ENCODE assay signal across 8 cellular contexts in genomic region chr12:121872546-121873223, GRCh38. TPM values are rescaled to one million over a fixed set of nuclear protein-coding genes. Genes with fewer than 3 reads are reported as not detected.
DNase-seq lines count a peak whose midpoint lies in the region; ATAC-seq, FAIRE-seq and TF ChIP-seq lines count a peak whose summit lies in the region.

No MANE protein-coding gene starts in this region.

- H3K36me3 ChIP-seq in ACC112 (ENCODE audit: insufficient read depth, low read length) (no peaks in the 10 kb centered on the region), keratinocyte (ENCODE audit: control insufficient read depth in 2 of 2, extremely low read depth in 1 of 2, insufficient read depth in 2 of 2, low read length in 2 of 2) (no peaks in the 10 kb centered on the region)

- dilution Hi-C loops in keratinocyte (cut with MboI; ENCODE audit: extremely low pct_ligation_motif_present, low sequenced_read_pairs) = no loop called here

- H3K9ac ChIP-seq in keratinocyte (ENCODE audit: control insufficient read depth, extremely low read depth, insufficient read depth, low read length) = no peak overlapping the region

- no peak overlapping the region for H3K4me2 ChIP-seq in keratinocyte (ENCODE audit: control insufficient read depth, extremely low read depth, insufficient read depth, low read depth, low read length)

- peak; percentile 73 for FAIRE-seq in keratinocyte (lab: Jason Lieb, UNC)

- no peak for ATAC-seq in GM21367 (IDR thresholded peaks at IDR 0.05; ENCODE audit: unreplicated experiment)
- no peak for ATAC-seq in HG03159 (IDR thresholded peaks at IDR 0.05; ENCODE audit: unreplicated experiment)

- H3K27ac ChIP-seq in ACC112 (ENCODE audit: low read depth, low read length) (peak overlapping the region; percentile 30), keratinocyte (ENCODE audit: control insufficient read depth, insufficient read depth, low read length) (no peak overlapping the region)

- H3K79me2 ChIP-seq in ACC112 (ENCODE audit: control insufficient read depth, insufficient read depth, low read length, unreplicated experiment) = no peaks in the 10 kb centered on the region
- H3K79me2 ChIP-seq in keratinocyte (ENCODE audit: control insufficient read depth, insufficient read depth, low read length) = no peaks in the 10 kb centered on the region

- H3K27me3 ChIP-seq in ACC112 (ENCODE audit: insufficient read depth, low read length) (no peaks in the 10 kb centered on the region), keratinocyte (ENCODE audit: control insufficient read depth, extremely low read depth, insufficient read depth, low read length) (no peaks in the 10 kb centered on the region)

- H3K9me3 ChIP-seq in keratinocyte (ENCODE audit: control insufficient read depth, low read depth, low read length) = no peaks in the 10 kb centered on the region

- no peaks in the 10 kb centered on the region for H3K9me1 ChIP-seq in keratinocyte (ENCODE audit: control insufficient read depth, extremely low read depth, insufficient read depth, low read length)

- DNase-seq in HCEC 1CT (peak; percentile 98), amygdala (lab: John Stamatoyannopoulos, UW) (peak in 33 of 56 donors; percentile 2 to 77 (median 24)), keratinocyte (ENCODE audit: low read depth, low spot score) (no peak), T-helper 9 cell (no peak), NCI-H128 (lab: John Stamatoyannopoulos, UW; ENCODE audit: unreplicated experiment) (no peak)

- H2AFZ ChIP-seq in ACC112 (ENCODE audit: low read length, unreplicated experiment) (peak overlapping the region; percentile 29), keratinocyte (ENCODE audit: control insufficient read depth, low read length) (peak overlapping the region; percentile 37)

- H3K4me1 ChIP-seq in ACC112 (ENCODE audit: control insufficient read depth, insufficient read depth, low read length, unreplicated experiment) = peaks cover 14% of the 10 kb centered on the region
- H3K4me1 ChIP-seq in keratinocyte (ENCODE audit: control insufficient read depth, extremely low read depth, insufficient read depth, low read length) = peaks cover 7% of the 10 kb centered on the region

- H4K20me1 ChIP-seq in keratinocyte (ENCODE audit: control insufficient read depth, extremely low read depth, insufficient read depth, low read length) = no peaks in the 10 kb centered on the region

- TF ChIP-seq CTCF in keratinocyte (optimal IDR thresholded peaks at IDR 0.05 in 1 of 3, IDR thresholded peaks at IDR 0.05 in 1 of 3, conservative IDR thresholded peaks at IDR 0.05 in 1 of 3; ENCODE audit: extremely low read depth in 1 of 3, insufficient read depth in 2 of 3, low read length in 3 of 3) = no peak

- H3K4me3 ChIP-seq in ACC112 (ENCODE audit: low read depth, low read length) (no peak overlapping the region), keratinocyte (ENCODE audit: control insufficient read depth in 2 of 3, extremely low read depth in 1 of 3, insufficient read depth in 2 of 3, low read depth in 1 of 3, low read length in 3 of 3) (no peak overlapping the region)

RNA-seq across cellular contexts. Expression of gene HPD, which starts 14.0 kb away (rescaled TPM):
- not detected in 3 replicates for polyA plus RNA-seq in keratinocyte
- not detected for polyA plus RNA-seq in keratinocyte (2011; ENCODE audit: low read depth)
- not detected in 2 replicates for polyA plus RNA-seq in keratinocyte (2011; cell fraction: cytosol; rRNA removed)
- polyA plus RNA-seq in keratinocyte (2011; cell fraction: nucleus; rRNA removed) = not detected in 2 replicates
- not detected in 2 replicates for polyA plus RNA-seq in keratinocyte (2012; ENCODE audit: low replicate concordance)
- polyA minus RNA-seq in keratinocyte = not detected in 3 replicates
- not detected for polyA minus RNA-seq in keratinocyte (2011; cell fraction: cytosol; rRNA and poly(A)+ RNA removed)
- polyA minus RNA-seq in keratinocyte (2011; cell fraction: nucleus; rRNA and poly(A)+ RNA removed) = not detected in 2 replicates

RNA-seq across cellular contexts. Expression of gene PSMD9, which starts 15.9 kb away (rescaled TPM):
- polyA plus RNA-seq in keratinocyte = 84.8 to 95.4 TPM (median 90.5 TPM) in 3 replicates
- polyA plus RNA-seq in keratinocyte (2011; ENCODE audit: low read depth) = 56.7 TPM
- 48.4 and 89.7 TPM in 2 replicates for polyA plus RNA-seq in keratinocyte (2011; cell fraction: cytosol; rRNA removed)
- polyA plus RNA-seq in keratinocyte (2011; cell fraction: nucleus; rRNA removed) = 43.2 and 46.3 TPM in 2 replicates
- polyA plus RNA-seq in keratinocyte (2012; ENCODE audit: low replicate concordance) = 56.6 and 118 TPM in 2 replicates
- polyA minus RNA-seq in keratinocyte = 26.1 to 49.7 TPM (median 35.2 TPM) in 3 replicates
- polyA minus RNA-seq in keratinocyte (2011; cell fraction: cytosol; rRNA and poly(A)+ RNA removed) = 85.6 TPM
- polyA minus RNA-seq in keratinocyte (2011; cell fraction: nucleus; rRNA and poly(A)+ RNA removed) = 21.6 and 22.6 TPM in 2 replicates

RNA-seq across cellular contexts. Expression of gene CFAP251, which starts 45.7 kb away (rescaled TPM):
- 69.9 to 74.2 TPM (median 70.7 TPM) in 3 replicates for polyA plus RNA-seq in keratinocyte
- polyA plus RNA-seq in keratinocyte (2011; ENCODE audit: low read depth) = 18.8 TPM
- polyA plus RNA-seq in keratinocyte (2011; cell fraction: cytosol; rRNA removed) = 48.3 and 59.3 TPM in 2 replicates
- 77.8 and 86.7 TPM in 2 replicates for polyA plus RNA-seq in keratinocyte (2011; cell fraction: nucleus; rRNA removed)
- 28.4 and 57.7 TPM in 2 replicates for polyA plus RNA-seq in keratinocyte (2012; ENCODE audit: low replicate concordance)
- 22.9 to 83.6 TPM (median 76.1 TPM) in 3 replicates for polyA minus RNA-seq in keratinocyte
- polyA minus RNA-seq in keratinocyte (2011; cell fraction: cytosol; rRNA and poly(A)+ RNA removed) = 32.8 TPM
- polyA minus RNA-seq in keratinocyte (2011; cell fraction: nucleus; rRNA and poly(A)+ RNA removed) = 44.0 and 80.8 TPM in 2 replicates

Comparison
In these comparisons a context has a peak if more than half of its experiments do, and no peak if none do; other contexts are left out.
1. DNase-seq: peak in HCEC 1CT (single experiment) and amygdala (33 of 56); none in keratinocyte (single experiment), T-helper 9 cell (single experiment) and NCI-H128 (single experiment).